In genomic region chr7:122748195-122748594, GRCh38 we compare ENCODE assay signal across 16 cellular contexts. TPM values are rescaled to one million over a fixed set of nuclear protein-coding genes. Genes with fewer than 3 reads are reported as not detected.
DNase-seq lines count a peak whose midpoint lies in the region; ATAC-seq and TF ChIP-seq lines count a peak whose summit lies in the region.
"Had no signal": no experiment of that assay in that cellular context is flagged by ENCODE, and none has a peak within 500 bp of the region (broad histone marks: within the 10 kb centered on the region; RNA-seq: fewer than 3 reads in every experiment).

No MANE protein-coding gene starts in this region.

- TF ChIP-seq CTCF in foreskin keratinocyte (conservative IDR thresholded peaks at IDR 0.05) (no peak), Calu3 (IDR thresholded peaks at IDR 0.05; ENCODE audit: unreplicated experiment) (no peak)

- DNase-seq in NCI-H1694 treated with DMSO at 0.1 percent for 48 hours (lab: John Stamatoyannopoulos, UW) (peak; percentile 60), NCI-H69 (lab: John Stamatoyannopoulos, UW) (peak; percentile 67), foreskin melanocyte (peak; percentile 5), superior temporal gyrus (ENCODE audit: extremely low spot score) (peak; percentile 65), T-cell (no peak), foreskin keratinocyte (no peak), Calu3 (no peak)
- DNase-seq: CD8-positive, alpha-beta T cell; COR-L47; DND-41; GF-D8; GM23248 had no signal

- peaks cover 7% of the 10 kb centered on the region for H3K27me3 ChIP-seq in foreskin keratinocyte

- no peak overlapping the region for H3K27ac Mint-ChIP-seq in T-cell
- H3K27ac Mint-ChIP-seq in Calu3 (ENCODE audit: unreplicated experiment) = no peak overlapping the region
- H3K27ac Mint-ChIP-seq: CD14-positive monocyte; CD8-positive, alpha-beta T cell had no signal

- no peak overlapping the region for H3K27ac ChIP-seq in foreskin keratinocyte
- H3K27ac ChIP-seq: GM23248 had no signal

- H3K27me3 Mint-ChIP-seq in T-cell = no peaks in the 10 kb centered on the region
- H3K27me3 Mint-ChIP-seq in Calu3 (ENCODE audit: unreplicated experiment) = no peaks in the 10 kb centered on the region

- H3K36me3 Mint-ChIP-seq in T-cell (no peaks in the 10 kb centered on the region), Calu3 (ENCODE audit: insufficient read depth, unreplicated experiment) (no peaks in the 10 kb centered on the region)
- H3K36me3 Mint-ChIP-seq: CD14-positive monocyte; CD8-positive, alpha-beta T cell had no signal

- H3K9me3 Mint-ChIP-seq in T-cell = peaks cover 4 to 11% (median 7%) of the 10 kb centered on the region in 3 donors
- no peaks in the 10 kb centered on the region for H3K9me3 Mint-ChIP-seq in Calu3 (ENCODE audit: low read depth, unreplicated experiment)
- H3K9me3 Mint-ChIP-seq: CD8-positive, alpha-beta T cell had no signal

- H3K4me1 Mint-ChIP-seq in T-cell (no peaks in the 10 kb centered on the region), Calu3 (ENCODE audit: low read depth, unreplicated experiment) (peaks cover 9% of the 10 kb centered on the region)
- H3K4me1 Mint-ChIP-seq: CD14-positive monocyte had no signal

- H3K4me1 ChIP-seq in foreskin keratinocyte = peaks cover 7% of the 10 kb centered on the region

- no TSS peak for BruUV-seq in Calu3 (replicated peaks; lab: Mats Ljungman, UMichigan)

- ATAC-seq in T-cell (replicated peaks in 1 of 4) = no peak
- ATAC-seq in foreskin keratinocyte = no peak
- ATAC-seq: CD8-positive, alpha-beta T cell; HCT116; HepG2 had no signal

- CTCF ChIA-PET in T-cell (lab: Charles Lee) (interaction anchor here in 1 of 2 donors (0.9 kb wide), 1 partner anchor 9 kb away, joined by 3 read pairs; no protein-coding TSS in a partner anchor), Calu3 (lab: Charles Lee) (no interaction called here)

- H3K4me3 Mint-ChIP-seq in T-cell (no peak overlapping the region), Calu3 (ENCODE audit: low read depth, unreplicated experiment) (no peak overlapping the region)
- H3K4me3 Mint-ChIP-seq: CD14-positive monocyte; CD8-positive, alpha-beta T cell had no signal

- intact Hi-C loops in Calu3 (cut with micrococcal nuclease; ENCODE audit: unreplicated experiment) = no loop called here

- POLR2A ChIA-PET in T-cell (lab: Charles Lee) = no interaction called here

RNA-seq across cellular contexts. Expression of gene RNF148, which starts 45.5 kb away (rescaled TPM):
- total RNA-seq in T-cell = not detected
- total RNA-seq in foreskin keratinocyte = not detected in 2 replicates
- not detected in 2 replicates for polyA plus RNA-seq in foreskin keratinocyte
- 0.76 and 0.99 TPM in 2 replicates for total RNA-seq in Calu3 (2022)
- total RNA-seq: CD8-positive, alpha-beta T cell; GM23248 had no signal
- polyA plus RNA-seq: BJ, CD14-positive monocyte, GM23248 had no signal

RNA-seq across cellular contexts. Expression of gene RNF133, which starts 49.3 kb away (rescaled TPM):
- not detected for total RNA-seq in T-cell
- not detected in 2 replicates for total RNA-seq in foreskin keratinocyte
- polyA plus RNA-seq in foreskin keratinocyte = not detected in 2 replicates
- total RNA-seq in Calu3 (2022) = 0.69 and 0.97 TPM in 2 replicates
- total RNA-seq: CD8-positive, alpha-beta T cell; GM23248 had no signal
- polyA plus RNA-seq: BJ, CD14-positive monocyte, GM23248 had no signal

Comparison
In these comparisons a context has a peak if more than half of its experiments do, and no peak if none do; other contexts are left out.
1. DNase-seq: peak in NCI-H1694 treated with DMSO at 0.1 percent for 48 hours (single experiment), NCI-H69 (single experiment), foreskin melanocyte (single experiment) and superior temporal gyrus (single experiment); none in T-cell (0 of 34), foreskin keratinocyte (0 of 2) and Calu3 (single experiment).